ENCODE assay signal across 1 cellular context in the genomic region with DNA sequence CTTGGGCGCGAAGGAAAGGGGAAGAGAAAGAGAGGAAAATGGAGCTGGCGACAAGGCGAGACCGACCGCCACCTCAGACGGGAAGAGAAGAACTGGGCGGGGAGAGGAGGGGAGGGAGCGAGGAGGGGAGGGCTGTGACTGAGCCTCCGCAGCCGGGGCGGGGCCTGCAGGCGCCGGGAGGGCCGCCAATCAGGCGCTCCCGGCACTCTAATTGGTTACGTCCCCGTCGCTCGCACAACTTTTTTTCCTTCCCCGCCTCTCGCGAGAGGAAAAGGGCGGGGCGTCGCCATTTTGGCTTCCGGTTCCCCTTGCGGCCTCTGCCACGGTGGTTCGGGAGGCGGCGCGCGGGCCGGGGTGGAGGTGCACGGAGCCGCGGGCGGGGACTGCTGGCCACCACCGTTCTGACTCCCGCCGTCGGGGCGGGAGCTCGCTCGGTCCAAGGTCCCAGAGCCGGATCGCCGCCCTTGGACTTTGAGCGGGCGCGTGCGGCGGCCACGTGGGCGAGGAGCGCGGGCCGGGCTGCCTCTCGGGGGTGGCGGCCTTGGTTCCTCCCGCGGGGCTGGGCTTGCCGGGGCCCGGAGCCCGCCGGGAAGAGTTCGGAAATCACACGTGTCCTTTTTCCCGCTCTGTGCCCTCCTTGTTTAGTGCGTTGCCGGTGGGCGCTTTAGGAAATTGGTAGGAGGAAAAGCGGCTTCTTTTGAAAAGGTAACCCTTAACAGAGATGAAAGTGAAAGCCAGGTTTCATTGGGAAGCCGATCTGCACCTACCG.
TF ChIP-seq lines count a peak whose summit lies in the region.

Gene GDI2, minus strand, starts transcription at position 94 of the 769 bp plus-strand sequence. CDS start 176 bp downstream, outside the sequence.

TF ChIP-seq in HEK293, 187 proteins besides CTCF, POLR2A, EP300 and RAD21 (continued from another document and continues in another):
- TF ChIP-seq, protein P1, sequence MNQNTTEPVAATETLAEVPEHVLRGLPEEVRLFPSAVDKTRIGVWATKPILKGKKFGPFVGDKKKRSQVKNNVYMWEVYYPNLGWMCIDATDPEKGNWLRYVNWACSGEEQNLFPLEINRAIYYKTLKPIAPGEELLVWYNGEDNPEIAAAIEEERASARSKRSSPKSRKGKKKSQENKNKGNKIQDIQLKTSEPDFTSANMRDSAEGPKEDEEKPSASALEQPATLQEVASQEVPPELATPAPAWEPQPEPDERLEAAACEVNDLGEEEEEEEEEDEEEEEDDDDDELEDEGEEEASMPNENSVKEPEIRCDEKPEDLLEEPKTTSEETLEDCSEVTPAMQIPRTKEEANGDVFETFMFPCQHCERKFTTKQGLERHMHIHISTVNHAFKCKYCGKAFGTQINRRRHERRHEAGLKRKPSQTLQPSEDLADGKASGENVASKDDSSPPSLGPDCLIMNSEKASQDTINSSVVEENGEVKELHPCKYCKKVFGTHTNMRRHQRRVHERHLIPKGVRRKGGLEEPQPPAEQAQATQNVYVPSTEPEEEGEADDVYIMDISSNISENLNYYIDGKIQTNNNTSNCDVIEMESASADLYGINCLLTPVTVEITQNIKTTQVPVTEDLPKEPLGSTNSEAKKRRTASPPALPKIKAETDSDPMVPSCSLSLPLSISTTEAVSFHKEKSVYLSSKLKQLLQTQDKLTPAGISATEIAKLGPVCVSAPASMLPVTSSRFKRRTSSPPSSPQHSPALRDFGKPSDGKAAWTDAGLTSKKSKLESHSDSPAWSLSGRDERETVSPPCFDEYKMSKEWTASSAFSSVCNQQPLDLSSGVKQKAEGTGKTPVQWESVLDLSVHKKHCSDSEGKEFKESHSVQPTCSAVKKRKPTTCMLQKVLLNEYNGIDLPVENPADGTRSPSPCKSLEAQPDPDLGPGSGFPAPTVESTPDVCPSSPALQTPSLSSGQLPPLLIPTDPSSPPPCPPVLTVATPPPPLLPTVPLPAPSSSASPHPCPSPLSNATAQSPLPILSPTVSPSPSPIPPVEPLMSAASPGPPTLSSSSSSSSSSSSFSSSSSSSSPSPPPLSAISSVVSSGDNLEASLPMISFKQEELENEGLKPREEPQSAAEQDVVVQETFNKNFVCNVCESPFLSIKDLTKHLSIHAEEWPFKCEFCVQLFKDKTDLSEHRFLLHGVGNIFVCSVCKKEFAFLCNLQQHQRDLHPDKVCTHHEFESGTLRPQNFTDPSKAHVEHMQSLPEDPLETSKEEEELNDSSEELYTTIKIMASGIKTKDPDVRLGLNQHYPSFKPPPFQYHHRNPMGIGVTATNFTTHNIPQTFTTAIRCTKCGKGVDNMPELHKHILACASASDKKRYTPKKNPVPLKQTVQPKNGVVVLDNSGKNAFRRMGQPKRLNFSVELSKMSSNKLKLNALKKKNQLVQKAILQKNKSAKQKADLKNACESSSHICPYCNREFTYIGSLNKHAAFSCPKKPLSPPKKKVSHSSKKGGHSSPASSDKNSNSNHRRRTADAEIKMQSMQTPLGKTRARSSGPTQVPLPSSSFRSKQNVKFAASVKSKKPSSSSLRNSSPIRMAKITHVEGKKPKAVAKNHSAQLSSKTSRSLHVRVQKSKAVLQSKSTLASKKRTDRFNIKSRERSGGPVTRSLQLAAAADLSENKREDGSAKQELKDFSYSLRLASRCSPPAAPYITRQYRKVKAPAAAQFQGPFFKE (tag by site-specific recombination; IDR thresholded peaks at IDR 0.05; ENCODE audit: borderline replicate concordance): no peak
- TF ChIP-seq ZNF513 (tag by site-specific recombination; IDR thresholded peaks at IDR 0.05): no peak
- TF ChIP-seq ZEB2 (tag by site-specific recombination; IDR thresholded peaks at IDR 0.05): peak; percentile 77; the same call in 1 of the 2 replicates
- peak; percentile 93 for TF ChIP-seq KLF8 (tag by site-specific recombination; IDR thresholded peaks at IDR 0.05)
- TF ChIP-seq, protein P2, sequence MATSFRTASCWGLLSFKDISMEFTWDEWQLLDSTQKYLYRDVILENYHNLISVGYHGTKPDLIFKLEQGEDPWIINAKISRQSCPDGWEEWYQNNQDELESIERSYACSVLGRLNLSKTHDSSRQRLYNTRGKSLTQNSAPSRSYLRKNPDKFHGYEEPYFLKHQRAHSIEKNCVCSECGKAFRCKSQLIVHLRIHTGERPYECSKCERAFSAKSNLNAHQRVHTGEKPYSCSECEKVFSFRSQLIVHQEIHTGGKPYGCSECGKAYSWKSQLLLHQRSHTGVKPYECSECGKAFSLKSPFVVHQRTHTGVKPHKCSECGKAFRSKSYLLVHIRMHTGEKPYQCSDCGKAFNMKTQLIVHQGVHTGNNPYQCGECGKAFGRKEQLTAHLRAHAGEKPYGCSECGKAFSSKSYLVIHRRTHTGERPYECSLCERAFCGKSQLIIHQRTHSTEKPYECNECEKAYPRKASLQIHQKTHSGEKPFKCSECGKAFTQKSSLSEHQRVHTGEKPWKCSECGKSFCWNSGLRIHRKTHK (tag by site-specific recombination; IDR thresholded peaks at IDR 0.05): no peak
- TF ChIP-seq, protein P3, sequence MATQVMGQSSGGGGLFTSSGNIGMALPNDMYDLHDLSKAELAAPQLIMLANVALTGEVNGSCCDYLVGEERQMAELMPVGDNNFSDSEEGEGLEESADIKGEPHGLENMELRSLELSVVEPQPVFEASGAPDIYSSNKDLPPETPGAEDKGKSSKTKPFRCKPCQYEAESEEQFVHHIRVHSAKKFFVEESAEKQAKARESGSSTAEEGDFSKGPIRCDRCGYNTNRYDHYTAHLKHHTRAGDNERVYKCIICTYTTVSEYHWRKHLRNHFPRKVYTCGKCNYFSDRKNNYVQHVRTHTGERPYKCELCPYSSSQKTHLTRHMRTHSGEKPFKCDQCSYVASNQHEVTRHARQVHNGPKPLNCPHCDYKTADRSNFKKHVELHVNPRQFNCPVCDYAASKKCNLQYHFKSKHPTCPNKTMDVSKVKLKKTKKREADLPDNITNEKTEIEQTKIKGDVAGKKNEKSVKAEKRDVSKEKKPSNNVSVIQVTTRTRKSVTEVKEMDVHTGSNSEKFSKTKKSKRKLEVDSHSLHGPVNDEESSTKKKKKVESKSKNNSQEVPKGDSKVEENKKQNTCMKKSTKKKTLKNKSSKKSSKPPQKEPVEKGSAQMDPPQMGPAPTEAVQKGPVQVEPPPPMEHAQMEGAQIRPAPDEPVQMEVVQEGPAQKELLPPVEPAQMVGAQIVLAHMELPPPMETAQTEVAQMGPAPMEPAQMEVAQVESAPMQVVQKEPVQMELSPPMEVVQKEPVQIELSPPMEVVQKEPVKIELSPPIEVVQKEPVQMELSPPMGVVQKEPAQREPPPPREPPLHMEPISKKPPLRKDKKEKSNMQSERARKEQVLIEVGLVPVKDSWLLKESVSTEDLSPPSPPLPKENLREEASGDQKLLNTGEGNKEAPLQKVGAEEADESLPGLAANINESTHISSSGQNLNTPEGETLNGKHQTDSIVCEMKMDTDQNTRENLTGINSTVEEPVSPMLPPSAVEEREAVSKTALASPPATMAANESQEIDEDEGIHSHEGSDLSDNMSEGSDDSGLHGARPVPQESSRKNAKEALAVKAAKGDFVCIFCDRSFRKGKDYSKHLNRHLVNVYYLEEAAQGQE (tag by site-specific recombination; IDR thresholded peaks at IDR 0.05): 0 out of 2 replicates have a peak, but pooled peaks have one; percentile 18
- no peak for TF ChIP-seq ZNF157 (tag by site-specific recombination; IDR thresholded peaks at IDR 0.05)
- TF ChIP-seq ZNF341 (tag by site-specific recombination; IDR thresholded peaks at IDR 0.05; ENCODE audit: low read depth): peak; percentile 39; the same call in 1 of the 2 replicates
- no peak for TF ChIP-seq ZFP69B (tag by site-specific recombination; IDR thresholded peaks at IDR 0.05)
- no peak for TF ChIP-seq TRIM28 (IDR thresholded peaks at IDR 0.05; ENCODE audit: borderline replicate concordance, low read length)
- TF ChIP-seq ZNF76 (tag by site-specific recombination; IDR thresholded peaks at IDR 0.05; ENCODE audit: borderline replicate concordance, low read depth): peak; percentile 84
- no peak; the same call in 1 of the 2 replicates for TF ChIP-seq ZBTB20 (tag by site-specific recombination; IDR thresholded peaks at IDR 0.05)
- TF ChIP-seq ZNF792 (tag by site-specific recombination; IDR thresholded peaks at IDR 0.05): no peak
- TF ChIP-seq, protein P4, sequence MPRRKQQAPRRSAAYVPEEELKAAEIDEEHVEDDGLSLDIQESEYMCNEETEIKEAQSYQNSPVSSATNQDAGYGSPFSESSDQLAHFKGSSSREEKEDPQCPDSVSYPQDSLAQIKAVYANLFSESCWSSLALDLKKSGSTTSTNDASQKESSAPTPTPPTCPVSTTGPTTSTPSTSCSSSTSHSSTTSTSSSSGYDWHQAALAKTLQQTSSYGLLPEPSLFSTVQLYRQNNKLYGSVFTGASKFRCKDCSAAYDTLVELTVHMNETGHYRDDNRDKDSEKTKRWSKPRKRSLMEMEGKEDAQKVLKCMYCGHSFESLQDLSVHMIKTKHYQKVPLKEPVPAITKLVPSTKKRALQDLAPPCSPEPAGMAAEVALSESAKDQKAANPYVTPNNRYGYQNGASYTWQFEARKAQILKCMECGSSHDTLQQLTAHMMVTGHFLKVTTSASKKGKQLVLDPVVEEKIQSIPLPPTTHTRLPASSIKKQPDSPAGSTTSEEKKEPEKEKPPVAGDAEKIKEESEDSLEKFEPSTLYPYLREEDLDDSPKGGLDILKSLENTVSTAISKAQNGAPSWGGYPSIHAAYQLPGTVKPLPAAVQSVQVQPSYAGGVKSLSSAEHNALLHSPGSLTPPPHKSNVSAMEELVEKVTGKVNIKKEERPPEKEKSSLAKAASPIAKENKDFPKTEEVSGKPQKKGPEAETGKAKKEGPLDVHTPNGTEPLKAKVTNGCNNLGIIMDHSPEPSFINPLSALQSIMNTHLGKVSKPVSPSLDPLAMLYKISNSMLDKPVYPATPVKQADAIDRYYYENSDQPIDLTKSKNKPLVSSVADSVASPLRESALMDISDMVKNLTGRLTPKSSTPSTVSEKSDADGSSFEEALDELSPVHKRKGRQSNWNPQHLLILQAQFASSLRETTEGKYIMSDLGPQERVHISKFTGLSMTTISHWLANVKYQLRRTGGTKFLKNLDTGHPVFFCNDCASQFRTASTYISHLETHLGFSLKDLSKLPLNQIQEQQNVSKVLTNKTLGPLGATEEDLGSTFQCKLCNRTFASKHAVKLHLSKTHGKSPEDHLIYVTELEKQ (tag by site-specific recombination; IDR thresholded peaks at IDR 0.05; ENCODE audit: borderline replicate concordance): no peak; the same call in 1 of the 2 replicates
- TF ChIP-seq, protein P5, sequence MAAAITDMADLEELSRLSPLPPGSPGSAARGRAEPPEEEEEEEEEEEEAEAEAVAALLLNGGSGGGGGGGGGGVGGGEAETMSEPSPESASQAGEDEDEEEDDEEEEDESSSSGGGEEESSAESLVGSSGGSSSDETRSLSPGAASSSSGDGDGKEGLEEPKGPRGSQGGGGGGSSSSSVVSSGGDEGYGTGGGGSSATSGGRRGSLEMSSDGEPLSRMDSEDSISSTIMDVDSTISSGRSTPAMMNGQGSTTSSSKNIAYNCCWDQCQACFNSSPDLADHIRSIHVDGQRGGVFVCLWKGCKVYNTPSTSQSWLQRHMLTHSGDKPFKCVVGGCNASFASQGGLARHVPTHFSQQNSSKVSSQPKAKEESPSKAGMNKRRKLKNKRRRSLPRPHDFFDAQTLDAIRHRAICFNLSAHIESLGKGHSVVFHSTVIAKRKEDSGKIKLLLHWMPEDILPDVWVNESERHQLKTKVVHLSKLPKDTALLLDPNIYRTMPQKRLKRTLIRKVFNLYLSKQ (tag by site-specific recombination; IDR thresholded peaks at IDR 0.05; ENCODE audit: borderline replicate concordance): no peak
- TF ChIP-seq ZNF548 (tag by site-specific recombination; IDR thresholded peaks at IDR 0.05): no peak
- no peak for TF ChIP-seq ZNF19 (tag by site-specific recombination; IDR thresholded peaks at IDR 0.05; ENCODE audit: low read depth)
- no peak for TF ChIP-seq ZNF114 (tag by site-specific recombination; IDR thresholded peaks at IDR 0.05)
- no peak for TF ChIP-seq ZNF624 (tag by site-specific recombination; IDR thresholded peaks at IDR 0.05)
- peak; percentile 53; the same call in 1 of the 2 replicates for TF ChIP-seq KLF9 (tag by site-specific recombination; IDR thresholded peaks at IDR 0.05; ENCODE audit: low read depth)
- TF ChIP-seq ZNF501 (tag by site-specific recombination; IDR thresholded peaks at IDR 0.05): peak; percentile 68
- no peak for TF ChIP-seq GLI4 (tag by site-specific recombination; IDR thresholded peaks at IDR 0.05)
- no peak for TF ChIP-seq ZIC2 (tag by site-specific recombination; IDR thresholded peaks at IDR 0.05)
- TF ChIP-seq ZNF561 (tag by site-specific recombination; IDR thresholded peaks at IDR 0.05; ENCODE audit: borderline replicate concordance): peak; percentile 78
- no peak for TF ChIP-seq ZNF843 (tag by site-specific recombination; IDR thresholded peaks at IDR 0.05)
- TF ChIP-seq ZNF654 (tag by site-specific recombination; IDR thresholded peaks at IDR 0.05; ENCODE audit: low read depth): no peak
- TF ChIP-seq ZNF555 (tag by site-specific recombination; conservative IDR thresholded peaks at IDR 0.05): no peak
- no peak for TF ChIP-seq FEZF1 (tag by site-specific recombination; IDR thresholded peaks at IDR 0.05)
- TF ChIP-seq ZNF155 (tag by site-specific recombination; IDR thresholded peaks at IDR 0.05): no peak
- TF ChIP-seq, protein P6, sequence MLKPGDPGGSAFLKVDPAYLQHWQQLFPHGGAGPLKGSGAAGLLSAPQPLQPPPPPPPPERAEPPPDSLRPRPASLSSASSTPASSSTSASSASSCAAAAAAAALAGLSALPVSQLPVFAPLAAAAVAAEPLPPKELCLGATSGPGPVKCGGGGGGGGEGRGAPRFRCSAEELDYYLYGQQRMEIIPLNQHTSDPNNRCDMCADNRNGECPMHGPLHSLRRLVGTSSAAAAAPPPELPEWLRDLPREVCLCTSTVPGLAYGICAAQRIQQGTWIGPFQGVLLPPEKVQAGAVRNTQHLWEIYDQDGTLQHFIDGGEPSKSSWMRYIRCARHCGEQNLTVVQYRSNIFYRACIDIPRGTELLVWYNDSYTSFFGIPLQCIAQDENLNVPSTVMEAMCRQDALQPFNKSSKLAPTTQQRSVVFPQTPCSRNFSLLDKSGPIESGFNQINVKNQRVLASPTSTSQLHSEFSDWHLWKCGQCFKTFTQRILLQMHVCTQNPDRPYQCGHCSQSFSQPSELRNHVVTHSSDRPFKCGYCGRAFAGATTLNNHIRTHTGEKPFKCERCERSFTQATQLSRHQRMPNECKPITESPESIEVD (tag by site-specific recombination; IDR thresholded peaks at IDR 0.05): 0 out of 2 replicates have a peak, but pooled peaks have one; percentile 5
- TF ChIP-seq ZNF768 (tag by site-specific recombination; IDR thresholded peaks at IDR 0.05): no peak
- TF ChIP-seq ZNF670 (tag by site-specific recombination; IDR thresholded peaks at IDR 0.05; ENCODE audit: low read depth): no peak
